In the genomic region with DNA sequence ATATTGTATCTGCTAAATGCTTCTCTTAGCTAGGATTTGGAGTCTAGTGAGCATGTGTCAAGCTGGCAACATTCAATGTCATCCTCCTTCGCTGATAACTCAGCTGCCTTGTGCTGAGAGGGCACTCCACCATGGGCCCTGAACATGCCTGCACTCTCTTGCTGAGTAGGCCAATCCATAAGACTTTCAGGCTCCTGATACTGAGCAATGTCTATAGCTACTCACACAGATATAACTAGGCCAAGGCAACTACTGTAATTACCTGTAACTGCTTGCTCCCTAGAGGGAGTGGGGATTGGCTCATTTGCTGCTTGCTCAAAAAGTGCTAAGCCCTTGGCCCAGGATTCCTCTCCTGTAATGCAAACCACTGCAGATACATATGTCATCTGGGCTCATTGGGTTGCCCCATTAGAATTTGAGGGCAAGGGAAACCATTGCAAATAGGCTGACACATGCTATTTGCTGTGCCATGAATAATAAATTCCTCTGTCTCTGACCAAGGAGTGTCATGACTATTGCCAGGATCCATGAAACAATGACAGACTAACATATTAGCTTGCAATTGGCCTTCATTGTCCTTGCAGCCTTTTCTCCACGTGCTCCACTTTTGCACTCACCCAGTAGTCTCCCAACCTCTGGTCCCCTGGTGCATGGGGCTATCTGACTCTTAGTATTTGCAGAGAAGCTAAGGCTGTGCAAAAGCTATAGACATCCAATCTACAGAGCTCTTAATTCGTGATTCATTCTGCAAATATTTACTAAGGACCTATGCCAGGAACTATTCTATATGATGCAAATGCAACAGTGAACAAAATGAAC, we compare ENCODE assay signal across 2 cellular contexts.
A peak's percentile ranks its signal among the peaks of the same experiment; 100 is the strongest.
TF ChIP-seq lines count a peak whose summit lies in the region.

No MANE protein-coding gene starts in this region.

TF ChIP-seq in HepG2, 621 proteins besides CTCF, POLR2A, EP300 and RAD21 (continues in another document):
- TF ChIP-seq RNF2 (conservative IDR thresholded peaks at IDR 0.05; ENCODE audit: low read depth) (peak; percentile 72), ZNF7 (CRISPR knock-in tag; IDR thresholded peaks at IDR 0.05) (peak; percentile 100), ZFP90 (CRISPR knock-in tag; IDR thresholded peaks at IDR 0.05; ENCODE audit: borderline replicate concordance) (no peak), GFI1 (CRISPR knock-in tag; IDR thresholded peaks at IDR 0.05; ENCODE audit: borderline replicate concordance) (peak; percentile 37; the same call in 1 of the 2 replicates), ZFP1 (CRISPR knock-in tag; IDR thresholded peaks at IDR 0.05) (no peak), RXRA (CRISPR knock-in tag; IDR thresholded peaks at IDR 0.05) (no peak), DDIT3 (CRISPR knock-in tag; IDR thresholded peaks at IDR 0.05) (no peak), FOSL1 (CRISPR knock-in tag; IDR thresholded peaks at IDR 0.05; ENCODE audit: borderline replicate concordance) (peak; percentile 80; the same call in 1 of the 2 replicates), ZSCAN20 (CRISPR knock-in tag; IDR thresholded peaks at IDR 0.05; ENCODE audit: borderline replicate concordance) (no peak), ZNF180 (CRISPR knock-in tag; IDR thresholded peaks at IDR 0.05; ENCODE audit: borderline replicate concordance, low read depth) (no peak), MYC (CRISPR knock-in tag; IDR thresholded peaks at IDR 0.05; ENCODE audit: borderline replicate concordance) (peak; percentile 52; the same call in 1 of the 2 replicates), MED13 (CRISPR knock-in tag; IDR thresholded peaks at IDR 0.05) (no peak), ZNF709 (CRISPR knock-in tag; IDR thresholded peaks at IDR 0.05) (no peak), NCOA5 (CRISPR knock-in tag; IDR thresholded peaks at IDR 0.05) (no peak), TIGD3 (CRISPR knock-in tag; IDR thresholded peaks at IDR 0.05; ENCODE audit: borderline replicate concordance) (no peak), TGIF2 (CRISPR knock-in tag; IDR thresholded peaks at IDR 0.05) (peak; percentile 71), ZNF3 (CRISPR knock-in tag; IDR thresholded peaks at IDR 0.05) (peak; percentile 60; the same call in 1 of the 2 replicates), GATA4 (IDR thresholded peaks at IDR 0.05; ENCODE audit: borderline replicate concordance, low read depth) (no peak), ARID3A (IDR thresholded peaks at IDR 0.05; ENCODE audit: low read depth, low read length) (peak; percentile 49; the same call in 1 of the 2 replicates), ZNF510 (CRISPR knock-in tag; IDR thresholded peaks at IDR 0.05; ENCODE audit: low read depth) (no peak)
- TF ChIP-seq, protein P1, sequence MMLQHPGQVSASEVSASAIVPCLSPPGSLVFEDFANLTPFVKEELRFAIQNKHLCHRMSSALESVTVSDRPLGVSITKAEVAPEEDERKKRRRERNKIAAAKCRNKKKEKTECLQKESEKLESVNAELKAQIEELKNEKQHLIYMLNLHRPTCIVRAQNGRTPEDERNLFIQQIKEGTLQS (CRISPR knock-in tag; IDR thresholded peaks at IDR 0.05), result peak; percentile 30; the same call in 1 of the 2 replicates
- TF ChIP-seq, protein P2, sequence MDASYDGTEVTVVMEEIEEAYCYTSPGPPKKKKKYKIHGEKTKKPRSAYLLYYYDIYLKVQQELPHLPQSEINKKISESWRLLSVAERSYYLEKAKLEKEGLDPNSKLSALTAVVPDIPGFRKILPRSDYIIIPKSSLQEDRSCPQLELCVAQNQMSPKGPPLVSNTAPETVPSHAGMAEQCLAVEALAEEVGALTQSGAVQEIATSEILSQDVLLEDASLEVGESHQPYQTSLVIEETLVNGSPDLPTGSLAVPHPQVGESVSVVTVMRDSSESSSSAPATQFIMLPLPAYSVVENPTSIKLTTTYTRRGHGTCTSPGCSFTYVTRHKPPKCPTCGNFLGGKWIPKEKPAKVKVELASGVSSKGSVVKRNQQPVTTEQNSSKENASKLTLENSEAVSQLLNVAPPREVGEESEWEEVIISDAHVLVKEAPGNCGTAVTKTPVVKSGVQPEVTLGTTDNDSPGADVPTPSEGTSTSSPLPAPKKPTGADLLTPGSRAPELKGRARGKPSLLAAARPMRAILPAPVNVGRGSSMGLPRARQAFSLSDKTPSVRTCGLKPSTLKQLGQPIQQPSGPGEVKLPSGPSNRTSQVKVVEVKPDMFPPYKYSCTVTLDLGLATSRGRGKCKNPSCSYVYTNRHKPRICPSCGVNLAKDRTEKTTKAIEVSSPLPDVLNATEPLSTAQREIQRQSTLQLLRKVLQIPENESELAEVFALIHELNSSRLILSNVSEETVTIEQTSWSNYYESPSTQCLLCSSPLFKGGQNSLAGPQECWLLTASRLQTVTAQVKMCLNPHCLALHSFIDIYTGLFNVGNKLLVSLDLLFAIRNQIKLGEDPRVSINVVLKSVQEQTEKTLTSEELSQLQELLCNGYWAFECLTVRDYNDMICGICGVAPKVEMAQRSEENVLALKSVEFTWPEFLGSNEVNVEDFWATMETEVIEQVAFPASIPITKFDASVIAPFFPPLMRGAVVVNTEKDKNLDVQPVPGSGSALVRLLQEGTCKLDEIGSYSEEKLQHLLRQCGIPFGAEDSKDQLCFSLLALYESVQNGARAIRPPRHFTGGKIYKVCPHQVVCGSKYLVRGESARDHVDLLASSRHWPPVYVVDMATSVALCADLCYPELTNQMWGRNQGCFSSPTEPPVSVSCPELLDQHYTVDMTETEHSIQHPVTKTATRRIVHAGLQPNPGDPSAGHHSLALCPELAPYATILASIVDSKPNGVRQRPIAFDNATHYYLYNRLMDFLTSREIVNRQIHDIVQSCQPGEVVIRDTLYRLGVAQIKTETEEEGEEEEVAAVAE (CRISPR knock-in tag; IDR thresholded peaks at IDR 0.05; ENCODE audit: borderline replicate concordance), result peak; percentile 58; the same call in 1 of the 2 replicates

TF ChIP-seq in HEK293T, 16 proteins besides CTCF, POLR2A, EP300 and RAD21:
- TF ChIP-seq FOXM1 (IDR thresholded peaks at IDR 0.05; ENCODE audit: borderline replicate concordance) (no peak), ZNF384 (IDR thresholded peaks at IDR 0.05) (no peak), FOXA1 (IDR thresholded peaks at IDR 0.05) (no peak), SP1 (IDR thresholded peaks at IDR 0.05) (no peak), BHLHE40 (IDR thresholded peaks at IDR 0.05; ENCODE audit: borderline replicate concordance) (no peak), TARDBP (IDR thresholded peaks at IDR 0.05) (no peak), NFRKB (IDR thresholded peaks at IDR 0.05) (no peak), FOXK2 (IDR thresholded peaks at IDR 0.05) (no peak), ELF4 (IDR thresholded peaks at IDR 0.05) (no peak), SUZ12 (IDR thresholded peaks at IDR 0.05) (no peak), HDGF (IDR thresholded peaks at IDR 0.05; ENCODE audit: borderline replicate concordance) (no peak), L3MBTL2 (conservative IDR thresholded peaks at IDR 0.05) (no peak), LEF1 (IDR thresholded peaks at IDR 0.05; ENCODE audit: borderline replicate concordance) (no peak)
- TF ChIP-seq, protein P3, sequence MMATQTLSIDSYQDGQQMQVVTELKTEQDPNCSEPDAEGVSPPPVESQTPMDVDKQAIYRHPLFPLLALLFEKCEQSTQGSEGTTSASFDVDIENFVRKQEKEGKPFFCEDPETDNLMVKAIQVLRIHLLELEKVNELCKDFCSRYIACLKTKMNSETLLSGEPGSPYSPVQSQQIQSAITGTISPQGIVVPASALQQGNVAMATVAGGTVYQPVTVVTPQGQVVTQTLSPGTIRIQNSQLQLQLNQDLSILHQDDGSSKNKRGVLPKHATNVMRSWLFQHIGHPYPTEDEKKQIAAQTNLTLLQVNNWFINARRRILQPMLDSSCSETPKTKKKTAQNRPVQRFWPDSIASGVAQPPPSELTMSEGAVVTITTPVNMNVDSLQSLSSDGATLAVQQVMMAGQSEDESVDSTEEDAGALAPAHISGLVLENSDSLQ (IDR thresholded peaks at IDR 0.05), result no peak
